In genomic region chr7:95511716-95512260, GRCh38 we compare ENCODE assay signal across 8 cellular contexts. TPM values are rescaled to one million over a fixed set of nuclear protein-coding genes. Genes with fewer than 3 reads are reported as not detected.
DNase-seq lines count a peak whose midpoint lies in the region; ATAC-seq and TF ChIP-seq lines count a peak whose summit lies in the region.

No MANE protein-coding gene starts in this region.

- H3K9me3 ChIP-seq in BE2C: no peaks in the 10 kb centered on the region
- H3K9me3 ChIP-seq in lower lobe of right lung: no peaks in the 10 kb centered on the region

- DNase-seq in BE2C (peak; percentile 70), NCI-H2107 (lab: John Stamatoyannopoulos, UW) (peak; percentile 69), dermis microvascular lymphatic vessel endothelial cell (ENCODE audit: low read depth in 2 of 2) (peak; percentile 60 to 66), lower lobe of right lung (peak; percentile 45)
- DNase-seq in activated CD4-positive, alpha-beta T cell treated with anti-CD3 and anti-CD28 coated beads for 1 hour: peak; percentile 8
- peak; percentile 2 to 26 for DNase-seq in stimulated activated CD8-positive, alpha-beta memory T cell treated with anti-CD3 and anti-CD28 coated beads, Interleukin-15, amount 100 ng/mL, for 4 hours (ENCODE audit: low read depth in 2 of 2)

- H3K4me1 ChIP-seq in BE2C (no peaks in the 10 kb centered on the region), lower lobe of right lung (no peaks in the 10 kb centered on the region)

- H3K36me3 ChIP-seq in BE2C (no peaks in the 10 kb centered on the region), lower lobe of right lung (no peaks in the 10 kb centered on the region)

- H3K27me3 ChIP-seq in BE2C (peaks cover 10% of the 10 kb centered on the region), lower lobe of right lung (ENCODE audit: low read depth) (no peaks in the 10 kb centered on the region)

- H3K27ac ChIP-seq in lower lobe of right lung: no peak overlapping the region

- ATAC-seq in GM18867 (IDR thresholded peaks at IDR 0.05; ENCODE audit: unreplicated experiment): peak; percentile 95
- ATAC-seq in HG03064 (IDR thresholded peaks at IDR 0.05; ENCODE audit: low read depth, unreplicated experiment): peak; percentile 90
- peak; percentile 92 to 93 for ATAC-seq in lower lobe of right lung

- H3K4me3 ChIP-seq in BE2C (ENCODE audit: low read depth, low read length) (no peak overlapping the region), lower lobe of right lung (no peak overlapping the region)

- TF ChIP-seq CTCF in BE2C (IDR thresholded peaks at IDR 0.05; ENCODE audit: low read depth, low read length) (peak; percentile 97), lower lobe of right lung (IDR thresholded peaks at IDR 0.05) (peak; percentile 90)

- intact Hi-C loops in lower lobe of right lung (cut with DNase I): loop anchor here (5.0 kb wide), 1 partner anchor 176 kb away; no protein-coding TSS in a partner anchor

RNA-seq across cellular contexts. Expression of gene ASB4, which starts 26.0 kb away (rescaled TPM):
- polyA plus RNA-seq in BE2C (2012; ENCODE audit: insufficient read depth, insufficient read length, low read depth): not detected
- total RNA-seq in dermis microvascular lymphatic vessel endothelial cell: not detected in 2 replicates
- total RNA-seq in lower lobe of right lung: 0.50 TPM

Comparison
In these comparisons a context has a peak if more than half of its experiments do, and no peak if none do; other contexts are left out.
1. DNase-seq: peak in every context shown above with its lines; median percentile 70 in BE2C; 69 in NCI-H2107; 63 in dermis microvascular lymphatic vessel endothelial cell; 45 in lower lobe of right lung; 14 in stimulated activated CD8-positive, alpha-beta memory T cell treated with anti-CD3 and anti-CD28 coated beads, Interleukin-15, amount 100 ng/mL, for 4 hours; 8 in activated CD4-positive, alpha-beta T cell treated with anti-CD3 and anti-CD28 coated beads for 1 hour.